ENCODE assay signal across 8 cellular contexts in the genomic region with DNA sequence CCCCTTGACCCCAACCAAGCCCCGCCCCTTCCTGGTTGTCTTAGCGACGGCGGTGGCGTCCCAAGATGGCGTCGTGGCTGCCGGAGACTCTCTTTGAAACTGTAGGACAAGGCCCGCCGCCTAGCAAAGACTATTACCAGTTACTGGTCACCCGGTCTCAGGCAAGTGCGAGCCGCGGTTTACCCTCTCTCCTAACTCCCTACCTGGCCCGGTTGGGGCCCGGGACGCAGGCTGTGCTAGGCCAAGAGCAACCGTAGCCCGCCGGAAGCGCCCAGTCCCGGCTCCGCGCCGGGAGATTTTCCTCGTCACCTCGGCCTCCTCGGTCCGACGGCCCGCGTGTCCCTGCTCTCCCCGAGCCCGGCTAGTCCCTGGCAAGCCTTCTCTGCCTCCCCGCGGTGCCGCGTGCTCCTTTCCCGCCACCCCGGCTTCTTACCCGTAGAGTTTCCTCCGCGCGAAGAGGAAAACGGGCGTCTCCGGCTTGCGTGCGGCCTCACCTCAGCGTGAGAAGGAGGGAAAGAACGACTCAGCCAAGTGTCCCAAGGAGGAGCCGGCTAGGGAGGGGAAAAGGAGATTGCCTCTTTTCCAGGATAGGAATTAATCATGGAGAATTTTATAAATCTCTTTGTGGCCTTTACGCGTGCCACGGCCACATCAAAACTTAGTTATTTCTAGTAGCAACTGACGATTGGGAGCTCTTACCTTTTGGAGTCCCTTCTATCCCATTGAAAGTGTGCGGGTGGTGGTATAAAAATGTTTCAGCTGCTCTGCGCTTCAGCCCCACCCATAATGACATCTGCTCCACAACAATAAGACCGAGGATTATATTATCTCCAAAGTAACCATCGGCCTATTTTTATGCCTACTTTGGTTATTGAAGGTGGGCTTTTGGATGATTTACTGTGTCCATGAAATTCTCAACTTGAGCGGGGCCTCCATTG. TPM values are rescaled to one million over a fixed set of nuclear protein-coding genes. Genes with fewer than 3 reads are reported as not detected.
DNase-seq lines count a peak whose midpoint lies in the region; ATAC-seq, FAIRE-seq and TF ChIP-seq lines count a peak whose summit lies in the region.

A gene with protein sequence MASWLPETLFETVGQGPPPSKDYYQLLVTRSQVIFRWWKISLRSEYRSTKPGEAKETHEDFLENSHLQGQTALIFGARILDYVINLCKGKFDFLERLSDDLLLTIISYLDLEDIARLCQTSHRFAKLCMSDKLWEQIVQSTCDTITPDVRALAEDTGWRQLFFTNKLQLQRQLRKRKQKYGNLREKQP (plus strand): TSS at position 55 of the 938 bp plus-strand sequence. CDS start 11 bp downstream, at position 66.

- TF ChIP-seq CTCF in A549 (IDR thresholded peaks at IDR 0.05) (no peak), WTC11 (IDR thresholded peaks at IDR 0.05) (no peak), lung (IDR thresholded peaks at IDR 0.05; ENCODE audit: control extremely low read depth, extremely low read depth) (no peak)

- CTCF ChIA-PET in A549 (lab: Yijun Ruan, JAX) (interaction anchor here (0.9 kb wide), 1 partner anchor 143 kb away, joined by 3 read pairs; no protein-coding TSS in a partner anchor), WTC11 (lab: Charles Lee) (interaction anchor here (2.0 kb wide), 1 partner anchor 12 kb away, joined by 10 read pairs; no protein-coding TSS in a partner anchor)

- peaks cover 4% of the 10 kb centered on the region for H3K36me3 Mint-ChIP-seq in WTC11

- H3K36me3 ChIP-seq in lung (ENCODE audit: control insufficient read depth in 2 of 2, insufficient read depth in 2 of 2, low read length in 2 of 2) = no peaks in the 10 kb centered on the region

- H3K4me1 Mint-ChIP-seq in WTC11 = peaks cover 11% of the 10 kb centered on the region

- WGBS in A549 (ENCODE audit: missing lambda C conversion rate) = 2% methylated on average over 34 of the region's 61 CpGs
- WGBS in lung, 2 donors = 1 to 2% methylated on average over 61 of the region's 61 CpGs

- peak within 1 kb of the TSS; percentile 96 for H3K27ac Mint-ChIP-seq in WTC11

- H3K4me3 ChIP-seq in A549 = peak within 1 kb of the TSS; percentile 97
- H3K4me3 ChIP-seq in lung = peak within 1 kb of the TSS; percentile 80

- H3K27me3 ChIP-seq in lung (ENCODE audit: control insufficient read depth, insufficient read depth) = no peaks in the 10 kb centered on the region

- H3K4me1 ChIP-seq in A549 (peaks cover 17% of the 10 kb centered on the region; the same call in 2 of the 3 replicates), lung (ENCODE audit: control insufficient read depth in 2 of 2, insufficient read depth in 2 of 2, low read length in 2 of 2) (peaks cover 0 to 5% of the 10 kb centered on the region in 2 donors)

- TF ChIP-seq RAD21 in A549 (conservative IDR thresholded peaks at IDR 0.05 in 1 of 2, IDR thresholded peaks at IDR 0.05 in 1 of 2) = no peak

- POLR2A ChIA-PET in A549 (lab: Yijun Ruan, JAX) = interaction anchor here (0.7 kb wide), 1 partner anchor 22 kb away, joined by 3 read pairs; no protein-coding TSS in a partner anchor
- POLR2A ChIA-PET in WTC11 (lab: Charles Lee) = no interaction called here

- H3K27ac ChIP-seq in A549 = peak within 1 kb of the TSS; percentile 99 to 100
- H3K27ac ChIP-seq in lung (ENCODE audit: low read depth in 1 of 2, low read length in 1 of 2) = peak within 1 kb of the TSS; percentile 99 to 100

- H3K9me3 Mint-ChIP-seq in WTC11 = no peaks in the 10 kb centered on the region

- TF ChIP-seq POLR2A in A549 (IDR thresholded peaks at IDR 0.05; ENCODE audit: low read length) = peak; percentile 31

- no peak for FAIRE-seq in A549 (lab: Jason Lieb, UNC)

- DNase-seq in A549 (ENCODE audit: low read depth in 1 of 2, low spot score in 1 of 2) = peak; percentile 37 to 92
- peak; percentile 89 for DNase-seq in NCI-H2196 treated with DMSO at 0.1 percent for 48 hours (lab: John Stamatoyannopoulos, UW; ENCODE audit: unreplicated experiment)
- peak; percentile 88 for DNase-seq in WTC11 (ENCODE audit: low spot score)
- peak; percentile 80 for DNase-seq in dedifferentiated amniotic fluid mesenchymal stem cell (ENCODE audit: extremely low spot score)
- peak; percentile 88 for DNase-seq in lung (ENCODE audit: low spot score)
- DNase-seq in stimulated activated CD8-positive, alpha-beta memory T cell treated with anti-CD3 and anti-CD28 coated beads, Interleukin-12 subunit alpha, Interleukin-12 subunit beta, amount 100 ng/mL, for 1 hour (ENCODE audit: low read depth) = peak; percentile 81

- H3K4me3 Mint-ChIP-seq in WTC11 = peak within 1 kb of the TSS; percentile 97

- H3K27me3 Mint-ChIP-seq in WTC11 (ENCODE audit: low read depth) = no peaks in the 10 kb centered on the region

- peak within 1 kb of the TSS; percentile 91 for H3K4me2 ChIP-seq in A549

- TF ChIP-seq EP300 in A549 (IDR thresholded peaks at IDR 0.05) = no peak

- H3K9me3 ChIP-seq in A549 (no peaks in the 10 kb centered on the region), lung (ENCODE audit: control insufficient read depth in 2 of 2, insufficient read depth in 1 of 2, low read length in 1 of 2) (no peaks in the 10 kb centered on the region)

- ATAC-seq in A549 (peak; percentile 79 to 81), GM18519 (IDR thresholded peaks at IDR 0.05; ENCODE audit: low FRiP score, unreplicated experiment) (peak; percentile 37), HG03045 (IDR thresholded peaks at IDR 0.05; ENCODE audit: unreplicated experiment) (peak; percentile 63), WTC11 (peak; percentile 65), lung (ENCODE audit: insufficient read depth, low FRiP score) (peak; percentile 86)

TF ChIP-seq in A549, 52 proteins besides CTCF, POLR2A, EP300 and RAD21 (continues in another document):
- TF ChIP-seq CHD2 (IDR thresholded peaks at IDR 0.05; ENCODE audit: low read length, partially characterized antibody) (no peak), PHF8 (IDR thresholded peaks at IDR 0.05; ENCODE audit: borderline replicate concordance, low read depth) (peak; percentile 56), KDM5A (IDR thresholded peaks at IDR 0.05) (peak; percentile 61; the same call in 1 of the 2 replicates), HDAC2 (IDR thresholded peaks at IDR 0.05) (peak; percentile 65; the same call in 1 of the 2 replicates), POLR2AphosphoS2 (conservative IDR thresholded peaks at IDR 0.05; ENCODE audit: low read length) (no peak), MAX (IDR thresholded peaks at IDR 0.05) (peak; percentile 77; the same call in 1 of the 2 replicates), NFE2L2 (conservative IDR thresholded peaks at IDR 0.05; ENCODE audit: low read length) (no peak), E2F6 (IDR thresholded peaks at IDR 0.05; ENCODE audit: borderline replicate concordance, low read depth) (peak; percentile 84), ZNF302 (CRISPR knock-in tag; IDR thresholded peaks at IDR 0.05) (no peak), CHD4 (IDR thresholded peaks at IDR 0.05; ENCODE audit: borderline replicate concordance) (no peak), TFCP2L1 (CRISPR knock-in tag; IDR thresholded peaks at IDR 0.05) (0 out of 2 replicates have a peak, but pooled peaks have one; percentile 77)

TF ChIP-seq in WTC11, 78 proteins besides CTCF, POLR2A, EP300 and RAD21 (continues in another document):
- TF ChIP-seq ESRRA (CRISPR knock-in tag; IDR thresholded peaks at IDR 0.05; ENCODE audit: borderline replicate concordance) (0 out of 2 replicates have a peak, but pooled peaks have one; percentile 50), FOXP1 (CRISPR knock-in tag; IDR thresholded peaks at IDR 0.05; ENCODE audit: borderline replicate concordance) (peak; percentile 54; the same call in 1 of the 2 replicates), NR2C2 (CRISPR knock-in tag; IDR thresholded peaks at IDR 0.05) (0 out of 2 replicates have a peak, but pooled peaks have one; percentile 56), OVOL2 (CRISPR knock-in tag; IDR thresholded peaks at IDR 0.05; ENCODE audit: borderline replicate concordance) (no peak), MXD4 (CRISPR knock-in tag; IDR thresholded peaks at IDR 0.05; ENCODE audit: borderline replicate concordance) (no peak), ZNF121 (CRISPR knock-in tag; IDR thresholded peaks at IDR 0.05) (no peak), ZSCAN18 (CRISPR knock-in tag; IDR thresholded peaks at IDR 0.05) (no peak), GTF2I (CRISPR knock-in tag; conservative IDR thresholded peaks at IDR 0.05) (no peak), ATF1 (CRISPR knock-in tag; IDR thresholded peaks at IDR 0.05) (no peak), TEAD1 (CRISPR knock-in tag; IDR thresholded peaks at IDR 0.05) (no peak), MAX (CRISPR knock-in tag; IDR thresholded peaks at IDR 0.05) (peak; percentile 68)

RNA-seq across cellular contexts. Expression of the gene that starts here (rescaled TPM):
- polyA plus RNA-seq in A549 (2011; rRNA removed) (5.5 and 5.7 TPM in 2 replicates), A549 (2017; fragmentation: RNase III; extraction: RNeasy Plus Mini Kit Qiagen cat#74134 plus additional on column Dnase treatment) (2.0 to 2.1 TPM (median 2.0 TPM) in 3 replicates), lung (1 to 10 TPM; 2.2 to 2.5 TPM)
- 1.1 and 1.5 TPM in 2 replicates for polyA plus RNA-seq in A549 (2012; cell fraction: cytosol; rRNA removed)
- 0.77 and 1.3 TPM in 2 replicates for polyA plus RNA-seq in A549 (2012; cell fraction: nucleus; rRNA removed)
- 2.9 and 4.6 TPM in 2 replicates for polyA minus RNA-seq in A549 (2011; rRNA and poly(A)+ RNA removed)
- total RNA-seq in WTC11 (2021) (4.0 to 5.3 TPM (median 4.6 TPM) in 3 replicates), lung (1 to 10 TPM; 6.3 to 9.3 TPM)

Comparison
In these comparisons a context has a peak if more than half of its experiments do, and no peak if none do; other contexts are left out.
1. Peak in every context shown above with its lines: DNase-seq, ATAC-seq, H3K4me3 ChIP-seq and H3K27ac ChIP-seq.